Comparison of ENCODE assay signal across 18 cellular contexts in the genomic region with DNA sequence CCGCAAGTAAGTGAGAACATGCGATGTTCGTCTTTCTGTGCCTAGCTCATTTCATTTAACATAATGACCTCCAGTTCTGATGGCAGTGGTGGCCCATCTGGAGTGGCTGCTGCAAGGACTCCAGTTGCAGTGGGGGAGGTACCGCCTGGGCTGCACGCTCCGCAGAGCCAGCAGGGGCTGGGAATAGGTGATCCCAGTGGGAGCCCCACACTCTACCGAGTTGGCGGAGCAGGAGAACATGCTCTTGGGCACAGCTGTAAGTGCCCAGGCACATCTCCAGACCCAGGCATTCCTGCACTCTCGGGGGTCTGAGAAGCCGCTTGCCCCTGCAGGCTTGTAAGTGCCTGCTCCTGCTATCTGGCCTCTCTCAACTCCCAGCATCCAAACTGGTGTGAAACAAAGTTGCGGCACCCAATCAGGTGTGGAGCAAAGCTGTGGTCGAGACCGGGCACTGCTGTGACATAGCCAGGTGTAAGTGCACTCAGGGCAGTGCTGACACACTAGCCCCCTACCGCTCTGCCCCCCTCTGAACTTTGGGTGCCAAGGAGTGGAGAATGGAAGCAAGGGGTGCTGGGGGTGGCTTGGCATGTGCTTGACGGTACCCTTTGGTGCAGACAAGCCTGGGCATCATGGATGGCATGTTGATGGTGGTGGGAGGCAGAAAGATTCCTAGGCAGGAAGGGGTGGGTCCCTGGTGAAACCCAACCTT.
DNase-seq lines count a peak whose midpoint lies in the region; ATAC-seq, FAIRE-seq and TF ChIP-seq lines count a peak whose summit lies in the region.
"Had no signal": no experiment of that assay in that cellular context is flagged by ENCODE, and none has a peak within 500 bp of the region (broad histone marks: within the 10 kb centered on the region; RNA-seq: fewer than 3 reads in every experiment).

No MANE protein-coding gene starts in this region.

- WGBS in H9 (ENCODE audit: extremely low coverage, insufficient read length, low lambda C conversion rate), result no CpG with 5 or more reads among the region's 15 CpGs
- WGBS in upper lobe of left lung, 2 donors, result 96% methylated on average over 12 to 15 of the region's 15 CpGs

- no peak overlapping the region for H2BK15ac ChIP-seq in H9 (ENCODE audit: low read depth, low read length)

- no peaks in the 10 kb centered on the region for H4K20me1 ChIP-seq in H9 (ENCODE audit: control insufficient read depth, insufficient read depth, insufficient read length)
- H4K20me1 ChIP-seq: BLaER1 treated with 17β-estradiol and CSF1 and Interleukin-3, amounts not matched to agents 10 nM and 100 nM had no signal

- peaks cover 17% of the 10 kb centered on the region for H3K9me3 ChIP-seq in H9 (ENCODE audit: control insufficient read depth, low read depth, low read length)
- peaks cover 0 to 8% of the 10 kb centered on the region in 2 donors for H3K9me3 ChIP-seq in kidney (ENCODE audit: control insufficient read depth in 1 of 2, low read length in 2 of 2)
- peaks cover 0 to 19% (median 8%) of the 10 kb centered on the region in 4 donors for H3K9me3 ChIP-seq in upper lobe of left lung
- no peaks in the 10 kb centered on the region for H3K9me3 ChIP-seq in colonic mucosa
- H3K9me3 ChIP-seq in HAP-1, result no peaks in the 10 kb centered on the region

- peaks cover 24 to 25% of the 10 kb centered on the region in 2 experiments; a peak in 4 of 5 replicates for H3K9me3 Mint-ChIP-seq in H9

- H3K23me2 ChIP-seq in H9 (ENCODE audit: insufficient read length, low read depth, low read length, poor library complexity, severe bottlenecking), result no peaks in the 10 kb centered on the region

- no peak for TF ChIP-seq CTCF in H9 (conservative IDR thresholded peaks at IDR 0.05)
- no peak for TF ChIP-seq CTCF in kidney (IDR thresholded peaks at IDR 0.05; ENCODE audit: borderline replicate concordance, extremely low read depth, insufficient read depth)
- TF ChIP-seq CTCF in upper lobe of left lung (IDR thresholded peaks at IDR 0.05), result no peak
- no peak for TF ChIP-seq CTCF in colonic mucosa (IDR thresholded peaks at IDR 0.05)

- peaks cover 8 to 31% (median 24%) of the 10 kb centered on the region in 3 experiments for H3K36me3 Mint-ChIP-seq in H9 (ENCODE audit: insufficient read depth in 1 of 3, low read depth in 3 of 3)
- H3K36me3 Mint-ChIP-seq: CD8-positive, alpha-beta T cell had no signal

- H3K36me3 ChIP-seq in kidney (ENCODE audit: control insufficient read depth in 1 of 2, insufficient read depth in 2 of 2, low read length in 2 of 2), result no peaks in the 10 kb centered on the region
- no peaks in the 10 kb centered on the region for H3K36me3 ChIP-seq in upper lobe of left lung
- no peaks in the 10 kb centered on the region for H3K36me3 ChIP-seq in colonic mucosa
- H3K36me3 ChIP-seq in HAP-1 (replicated peaks), result no peaks in the 10 kb centered on the region
- H3K36me3 ChIP-seq: BLaER1 treated with 17β-estradiol and CSF1 and Interleukin-3, amounts not matched to agents 10 nM and 100 nM had no signal

- H2BK12ac ChIP-seq in H9 (ENCODE audit: insufficient read length, low read depth, low read length), result no peak overlapping the region

- H3K79me1 ChIP-seq in H9 (ENCODE audit: insufficient read depth, low read depth, low read length, poor library complexity, severe bottlenecking), result no peaks in the 10 kb centered on the region

- in situ Hi-C loops in HAP-1 (cut with MboI; ENCODE audit: low sequenced_read_pairs), result no loop called here

- no peak overlapping the region for H3T11ph ChIP-seq in H9 (ENCODE audit: low read length)

- H3K27me3 ChIP-seq in H9 (ENCODE audit: insufficient read depth, low read length), result no peaks in the 10 kb centered on the region
- no peaks in the 10 kb centered on the region for H3K27me3 ChIP-seq in upper lobe of left lung
- H3K27me3 ChIP-seq in colonic mucosa, result no peaks in the 10 kb centered on the region
- H3K27me3 ChIP-seq in HAP-1 (ENCODE audit: low read depth), result no peaks in the 10 kb centered on the region
- H3K27me3 ChIP-seq: BLaER1 treated with 17β-estradiol and CSF1 and Interleukin-3, amounts not matched to agents 10 nM and 100 nM had no signal

- no peak overlapping the region for H3K23ac ChIP-seq in H9 (ENCODE audit: insufficient read length, low read depth, low read length)

- DNase-seq in Right ventricle myocardium inferior (ENCODE audit: missing footprints), result peak; percentile 54
- no peak for DNase-seq in Right ventricle myocardium superior
- DNase-seq in H9, result peak; percentile 33
- DNase-seq in kidney, result peak; percentile 47
- DNase-seq in upper lobe of left lung, result peak in 1 of 2 donors; percentile 46
- no peak for DNase-seq in colonic mucosa
- no peak for DNase-seq in HAP-1 (ENCODE audit: low spot score in 2 of 2)
- DNase-seq: 8988T; Calu3; CD8-positive, alpha-beta T cell; DMS79 treated with DMSO at 0.1 percent for 48 hours; GF-D8; H7; IMR-90 had no signal

- H3K9ac ChIP-seq in H9 (ENCODE audit: extremely low read depth, insufficient read length, low read length) (no peak overlapping the region), kidney (ENCODE audit: low read length in 2 of 2) (no peak overlapping the region), colonic mucosa (ENCODE audit: low read depth in 2 of 2, low read length in 2 of 2) (no peak overlapping the region)
- H3K9ac ChIP-seq: BLaER1 treated with 17β-estradiol and CSF1 and Interleukin-3, amounts not matched to agents 10 nM and 100 nM had no signal

- no peak overlapping the region for H3K4me2 ChIP-seq in H9 (ENCODE audit: insufficient read depth, insufficient read length, low read length)
- H3K4me2 ChIP-seq: BLaER1 treated with 17β-estradiol and CSF1 and Interleukin-3, amounts not matched to agents 10 nM and 100 nM; GM23338 had no signal

- H4K8ac ChIP-seq in H9 (replicated peaks; ENCODE audit: insufficient read length, low read depth, low read length), result no peak overlapping the region

- no peak overlapping the region for H3K14ac ChIP-seq in H9 (ENCODE audit: insufficient read depth, low read length)

- peaks cover 31 to 34% of the 10 kb centered on the region in 2 experiments for H3K4me1 Mint-ChIP-seq in H9
- H3K4me1 Mint-ChIP-seq: B cell had no signal

- H3K56ac ChIP-seq in H9 (ENCODE audit: insufficient read length, low read depth, low read length), result no peak overlapping the region

- no peak for FAIRE-seq in kidney (lab: Jason Lieb, UNC)

- H4K5ac ChIP-seq in H9 (ENCODE audit: insufficient read length, low read depth, low read length), result no peak overlapping the region

- no peaks in the 10 kb centered on the region for H3K27me3 Mint-ChIP-seq in H9 (ENCODE audit: low read depth)
- H3K27me3 Mint-ChIP-seq: B cell had no signal

- H2BK20ac ChIP-seq in H9 (ENCODE audit: low read depth, low read length, poor library complexity, severe bottlenecking), result no peak overlapping the region

- no peak overlapping the region for H2AK5ac ChIP-seq in H9 (ENCODE audit: insufficient read length, low read length)

- ATAC-seq in Right ventricle myocardium inferior (peak; percentile 10), Right ventricle myocardium superior (ENCODE audit: poor library complexity) (no peak), upper lobe of left lung (ENCODE audit: low FRiP score in 2 of 2) (peak; percentile 21 to 51)
- ATAC-seq: CD8-positive, alpha-beta T cell; GM23338 had no signal

- H3K27ac ChIP-seq in H9 (ENCODE audit: insufficient read length, low read depth, low read length), result no peak overlapping the region
- H3K27ac ChIP-seq in kidney (ENCODE audit: low read depth in 2 of 2, low read length in 2 of 2), result no peak overlapping the region
- H3K27ac ChIP-seq in upper lobe of left lung, result no peak overlapping the region
- H3K27ac ChIP-seq in colonic mucosa, result no peak overlapping the region
- H3K27ac ChIP-seq: BLaER1 treated with 17β-estradiol and CSF1 and Interleukin-3, amounts not matched to agents 10 nM and 100 nM; HL-60 had no signal

- no peak overlapping the region for H3K4ac ChIP-seq in H9 (ENCODE audit: low read depth, low read length)

- no peaks in the 10 kb centered on the region for H3K79me2 ChIP-seq in H9 (ENCODE audit: insufficient read depth, low read length)

- TF ChIP-seq POLR2A in upper lobe of left lung (IDR thresholded peaks at IDR 0.05), result no peak

- intact Hi-C loops in Right ventricle myocardium inferior (cut with DNase I) (no loop called here), Right ventricle myocardium superior (cut with DNase I) (no loop called here), kidney (cut with DNase I) (no loop called here), colonic mucosa (cut with DNase I) (no loop called here)

- H2AFZ ChIP-seq in H9 (ENCODE audit: low read length), result no peak overlapping the region
- H2AFZ ChIP-seq: GM23338 had no signal

- peak overlapping the region in 1 of 3 experiments; percentile 72; a peak in 1 of 7 replicates for H3K27ac Mint-ChIP-seq in H9
- H3K27ac Mint-ChIP-seq: B cell; CD8-positive, alpha-beta T cell; GM23338 had no signal

- TF ChIP-seq EP300 in upper lobe of left lung (IDR thresholded peaks at IDR 0.05), result no peak

- no peak overlapping the region for H4K91ac ChIP-seq in H9 (ENCODE audit: insufficient read length, low read depth, low read length)

- no peak overlapping the region for H2BK5ac ChIP-seq in H9 (ENCODE audit: insufficient read length, low read length)

- H3K4me3 Mint-ChIP-seq in H9, result no peak overlapping the region
- H3K4me3 Mint-ChIP-seq: B cell; CD8-positive, alpha-beta T cell; GM23338 had no signal

- no peaks in the 10 kb centered on the region for H3K4me1 ChIP-seq in H9 (ENCODE audit: insufficient read depth, low read length)
- H3K4me1 ChIP-seq in kidney (ENCODE audit: control insufficient read depth in 1 of 2, insufficient read depth in 1 of 2, low read depth in 1 of 2, low read length in 2 of 2), result no peaks in the 10 kb centered on the region
- no peaks in the 10 kb centered on the region for H3K4me1 ChIP-seq in upper lobe of left lung
- H3K4me1 ChIP-seq in colonic mucosa, result no peaks in the 10 kb centered on the region
- H3K4me1 ChIP-seq in HAP-1, result no peaks in the 10 kb centered on the region
- H3K4me1 ChIP-seq: BLaER1 treated with 17β-estradiol and CSF1 and Interleukin-3, amounts not matched to agents 10 nM and 100 nM had no signal

- H3K4me3 ChIP-seq in kidney (ENCODE audit: low read length in 2 of 2) (no peak overlapping the region), upper lobe of left lung (no peak overlapping the region), colonic mucosa (no peak overlapping the region), HAP-1 (no peak overlapping the region)
- H3K4me3 ChIP-seq: BLaER1 treated with 17β-estradiol and CSF1 and Interleukin-3, amounts not matched to agents 10 nM and 100 nM; GM23338 had no signal

- no peak overlapping the region for H2BK120ac ChIP-seq in H9 (ENCODE audit: low read depth, low read length, poor library complexity, severe bottlenecking)

- H3K18ac ChIP-seq in H9 (ENCODE audit: insufficient read length, low read depth, low read length), result no peak overlapping the region

Comparison
In these comparisons a context has a peak if more than half of its experiments do, and no peak if none do; other contexts are left out.
1. DNase-seq: peak in Right ventricle myocardium inferior (single experiment), H9 (single experiment) and kidney (single experiment); none in Right ventricle myocardium superior (single experiment), colonic mucosa (single experiment) and HAP-1 (0 of 2).